1 cellular context compared by ENCODE assay signal in the genomic region with DNA sequence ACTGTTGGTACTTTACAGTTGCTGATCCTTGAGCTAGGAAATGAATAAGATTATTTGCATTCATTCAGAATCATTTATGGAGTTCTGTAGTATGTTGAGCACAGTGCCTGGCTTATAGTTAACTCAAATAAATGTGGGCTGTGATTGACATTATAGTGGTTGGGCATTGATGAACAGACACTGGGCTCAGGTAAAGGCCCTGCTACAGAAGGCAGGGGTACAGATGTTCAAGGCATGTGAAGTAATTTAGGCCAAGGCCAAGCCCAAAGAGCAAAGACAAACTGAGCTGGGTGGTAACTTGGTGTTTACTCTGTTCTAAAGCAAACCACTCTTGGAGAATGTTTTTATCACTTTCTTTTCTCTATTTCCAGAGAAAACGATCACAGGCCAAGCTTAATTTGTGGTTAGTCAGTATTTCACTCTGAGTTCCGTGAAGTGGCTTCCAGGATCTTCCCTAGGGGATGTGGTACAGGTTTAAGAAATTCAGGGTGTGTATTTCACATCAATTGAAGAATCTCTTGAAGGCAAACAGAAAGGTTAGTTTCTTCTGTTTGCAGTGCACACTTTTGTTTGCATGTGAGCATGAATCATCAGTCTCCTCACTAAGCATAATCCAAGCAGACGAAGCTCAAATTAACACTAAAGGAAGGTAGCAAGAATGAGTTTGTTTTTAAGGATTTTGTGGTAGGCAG.
A peak's percentile ranks its signal among the peaks of the same experiment; 100 is the strongest.
TF ChIP-seq lines count a peak whose summit lies in the region.

No MANE protein-coding gene starts in this region.

TF ChIP-seq in HepG2, 621 proteins besides CTCF, POLR2A, EP300 and RAD21 (continued from another document and continues in another):
- TF ChIP-seq, protein P1, sequence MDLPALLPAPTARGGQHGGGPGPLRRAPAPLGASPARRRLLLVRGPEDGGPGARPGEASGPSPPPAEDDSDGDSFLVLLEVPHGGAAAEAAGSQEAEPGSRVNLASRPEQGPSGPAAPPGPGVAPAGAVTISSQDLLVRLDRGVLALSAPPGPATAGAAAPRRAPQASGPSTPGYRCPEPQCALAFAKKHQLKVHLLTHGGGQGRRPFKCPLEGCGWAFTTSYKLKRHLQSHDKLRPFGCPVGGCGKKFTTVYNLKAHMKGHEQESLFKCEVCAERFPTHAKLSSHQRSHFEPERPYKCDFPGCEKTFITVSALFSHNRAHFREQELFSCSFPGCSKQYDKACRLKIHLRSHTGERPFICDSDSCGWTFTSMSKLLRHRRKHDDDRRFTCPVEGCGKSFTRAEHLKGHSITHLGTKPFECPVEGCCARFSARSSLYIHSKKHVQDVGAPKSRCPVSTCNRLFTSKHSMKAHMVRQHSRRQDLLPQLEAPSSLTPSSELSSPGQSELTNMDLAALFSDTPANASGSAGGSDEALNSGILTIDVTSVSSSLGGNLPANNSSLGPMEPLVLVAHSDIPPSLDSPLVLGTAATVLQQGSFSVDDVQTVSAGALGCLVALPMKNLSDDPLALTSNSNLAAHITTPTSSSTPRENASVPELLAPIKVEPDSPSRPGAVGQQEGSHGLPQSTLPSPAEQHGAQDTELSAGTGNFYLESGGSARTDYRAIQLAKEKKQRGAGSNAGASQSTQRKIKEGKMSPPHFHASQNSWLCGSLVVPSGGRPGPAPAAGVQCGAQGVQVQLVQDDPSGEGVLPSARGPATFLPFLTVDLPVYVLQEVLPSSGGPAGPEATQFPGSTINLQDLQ (CRISPR knock-in tag; IDR thresholded peaks at IDR 0.05), result no peak
- TF ChIP-seq SYNCRIP (IDR thresholded peaks at IDR 0.05; ENCODE audit: insufficient read depth, low read depth, low read length) (no peak), SIN3B (IDR thresholded peaks at IDR 0.05; ENCODE audit: low read length) (no peak), SRSF4 (IDR thresholded peaks at IDR 0.05; ENCODE audit: low read depth, low read length, poor library complexity, severe bottlenecking) (no peak), ZBTB20 (CRISPR knock-in tag; IDR thresholded peaks at IDR 0.05; ENCODE audit: borderline replicate concordance, low read depth) (no peak), ZNF337 (CRISPR knock-in tag; IDR thresholded peaks at IDR 0.05; ENCODE audit: borderline replicate concordance, low read depth) (no peak), JUND (CRISPR knock-in tag; IDR thresholded peaks at IDR 0.05) (peak; percentile 90), ZNF552 (CRISPR knock-in tag; IDR thresholded peaks at IDR 0.05; ENCODE audit: borderline replicate concordance) (no peak), ZNF772 (CRISPR knock-in tag; IDR thresholded peaks at IDR 0.05) (no peak), MBNL3 (CRISPR knock-in tag; conservative IDR thresholded peaks at IDR 0.05) (no peak), ZNF782 (CRISPR knock-in tag; IDR thresholded peaks at IDR 0.05; ENCODE audit: borderline replicate concordance) (no peak), GTF3A (CRISPR knock-in tag; conservative IDR thresholded peaks at IDR 0.05) (no peak), PHF20 (CRISPR knock-in tag; IDR thresholded peaks at IDR 0.05) (no peak), REXO4 (CRISPR knock-in tag; IDR thresholded peaks at IDR 0.05; ENCODE audit: borderline replicate concordance) (no peak), ZBTB7B (CRISPR knock-in tag; IDR thresholded peaks at IDR 0.05) (no peak), GLI4 (CRISPR knock-in tag; IDR thresholded peaks at IDR 0.05; ENCODE audit: borderline replicate concordance) (no peak), PRPF4 (IDR thresholded peaks at IDR 0.05; ENCODE audit: low read depth, low read length, poor library complexity, severe bottlenecking) (no peak), ZKSCAN8 (CRISPR knock-in tag; IDR thresholded peaks at IDR 0.05; ENCODE audit: borderline replicate concordance) (0 out of 2 replicates have a peak, but pooled peaks have one; percentile 26), MED1 (CRISPR knock-in tag; IDR thresholded peaks at IDR 0.05) (peak; percentile 39; the same call in 1 of the 2 replicates), ZNF547 (CRISPR knock-in tag; IDR thresholded peaks at IDR 0.05) (no peak), ZNF335 (CRISPR knock-in tag; IDR thresholded peaks at IDR 0.05) (no peak), MYNN (CRISPR knock-in tag; IDR thresholded peaks at IDR 0.05; ENCODE audit: low read depth) (no peak), BRD4 (CRISPR knock-in tag; IDR thresholded peaks at IDR 0.05) (no peak), ZNF468 (CRISPR knock-in tag; IDR thresholded peaks at IDR 0.05) (no peak), SP1 (IDR thresholded peaks at IDR 0.05) (no peak), SP1 (CRISPR knock-in tag; IDR thresholded peaks at IDR 0.05) (no peak), ZNF44 (CRISPR knock-in tag; IDR thresholded peaks at IDR 0.05) (no peak), CBX2 (IDR thresholded peaks at IDR 0.05; ENCODE audit: low read depth, low read length) (no peak), CBX2 (CRISPR knock-in tag; IDR thresholded peaks at IDR 0.05; ENCODE audit: low read depth) (no peak), JDP2 (CRISPR knock-in tag; IDR thresholded peaks at IDR 0.05; ENCODE audit: borderline replicate concordance) (no peak), MAFK (conservative IDR thresholded peaks at IDR 0.05 in 1 of 2, IDR thresholded peaks at IDR 0.05 in 1 of 2; ENCODE audit: low read length in 2 of 2) (no peak; a peak in 1 of 4 replicates), ZFP1 (CRISPR knock-in tag; IDR thresholded peaks at IDR 0.05) (no peak)
- TF ChIP-seq, protein P2, sequence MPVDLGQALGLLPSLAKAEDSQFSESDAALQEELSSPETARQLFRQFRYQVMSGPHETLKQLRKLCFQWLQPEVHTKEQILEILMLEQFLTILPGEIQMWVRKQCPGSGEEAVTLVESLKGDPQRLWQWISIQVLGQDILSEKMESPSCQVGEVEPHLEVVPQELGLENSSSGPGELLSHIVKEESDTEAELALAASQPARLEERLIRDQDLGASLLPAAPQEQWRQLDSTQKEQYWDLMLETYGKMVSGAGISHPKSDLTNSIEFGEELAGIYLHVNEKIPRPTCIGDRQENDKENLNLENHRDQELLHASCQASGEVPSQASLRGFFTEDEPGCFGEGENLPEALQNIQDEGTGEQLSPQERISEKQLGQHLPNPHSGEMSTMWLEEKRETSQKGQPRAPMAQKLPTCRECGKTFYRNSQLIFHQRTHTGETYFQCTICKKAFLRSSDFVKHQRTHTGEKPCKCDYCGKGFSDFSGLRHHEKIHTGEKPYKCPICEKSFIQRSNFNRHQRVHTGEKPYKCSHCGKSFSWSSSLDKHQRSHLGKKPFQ (CRISPR knock-in tag; IDR thresholded peaks at IDR 0.05; ENCODE audit: insufficient replicate concordance), result no peak
- TF ChIP-seq, protein P3, sequence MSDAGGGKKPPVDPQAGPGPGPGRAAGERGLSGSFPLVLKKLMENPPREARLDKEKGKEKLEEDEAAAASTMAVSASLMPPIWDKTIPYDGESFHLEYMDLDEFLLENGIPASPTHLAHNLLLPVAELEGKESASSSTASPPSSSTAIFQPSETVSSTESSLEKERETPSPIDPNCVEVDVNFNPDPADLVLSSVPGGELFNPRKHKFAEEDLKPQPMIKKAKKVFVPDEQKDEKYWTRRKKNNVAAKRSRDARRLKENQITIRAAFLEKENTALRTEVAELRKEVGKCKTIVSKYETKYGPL (CRISPR knock-in tag; IDR thresholded peaks at IDR 0.05), result no peak
- TF ChIP-seq, protein P4, sequence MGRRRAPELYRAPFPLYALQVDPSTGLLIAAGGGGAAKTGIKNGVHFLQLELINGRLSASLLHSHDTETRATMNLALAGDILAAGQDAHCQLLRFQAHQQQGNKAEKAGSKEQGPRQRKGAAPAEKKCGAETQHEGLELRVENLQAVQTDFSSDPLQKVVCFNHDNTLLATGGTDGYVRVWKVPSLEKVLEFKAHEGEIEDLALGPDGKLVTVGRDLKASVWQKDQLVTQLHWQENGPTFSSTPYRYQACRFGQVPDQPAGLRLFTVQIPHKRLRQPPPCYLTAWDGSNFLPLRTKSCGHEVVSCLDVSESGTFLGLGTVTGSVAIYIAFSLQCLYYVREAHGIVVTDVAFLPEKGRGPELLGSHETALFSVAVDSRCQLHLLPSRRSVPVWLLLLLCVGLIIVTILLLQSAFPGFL (CRISPR knock-in tag; IDR thresholded peaks at IDR 0.05), result no peak
- TF ChIP-seq, protein P5, sequence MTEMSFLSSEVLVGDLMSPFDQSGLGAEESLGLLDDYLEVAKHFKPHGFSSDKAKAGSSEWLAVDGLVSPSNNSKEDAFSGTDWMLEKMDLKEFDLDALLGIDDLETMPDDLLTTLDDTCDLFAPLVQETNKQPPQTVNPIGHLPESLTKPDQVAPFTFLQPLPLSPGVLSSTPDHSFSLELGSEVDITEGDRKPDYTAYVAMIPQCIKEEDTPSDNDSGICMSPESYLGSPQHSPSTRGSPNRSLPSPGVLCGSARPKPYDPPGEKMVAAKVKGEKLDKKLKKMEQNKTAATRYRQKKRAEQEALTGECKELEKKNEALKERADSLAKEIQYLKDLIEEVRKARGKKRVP (CRISPR knock-in tag; IDR thresholded peaks at IDR 0.05), result peak in 1 of 2 experiments; percentile 48; a peak in 1 of 4 replicates
- TF ChIP-seq, protein P6, sequence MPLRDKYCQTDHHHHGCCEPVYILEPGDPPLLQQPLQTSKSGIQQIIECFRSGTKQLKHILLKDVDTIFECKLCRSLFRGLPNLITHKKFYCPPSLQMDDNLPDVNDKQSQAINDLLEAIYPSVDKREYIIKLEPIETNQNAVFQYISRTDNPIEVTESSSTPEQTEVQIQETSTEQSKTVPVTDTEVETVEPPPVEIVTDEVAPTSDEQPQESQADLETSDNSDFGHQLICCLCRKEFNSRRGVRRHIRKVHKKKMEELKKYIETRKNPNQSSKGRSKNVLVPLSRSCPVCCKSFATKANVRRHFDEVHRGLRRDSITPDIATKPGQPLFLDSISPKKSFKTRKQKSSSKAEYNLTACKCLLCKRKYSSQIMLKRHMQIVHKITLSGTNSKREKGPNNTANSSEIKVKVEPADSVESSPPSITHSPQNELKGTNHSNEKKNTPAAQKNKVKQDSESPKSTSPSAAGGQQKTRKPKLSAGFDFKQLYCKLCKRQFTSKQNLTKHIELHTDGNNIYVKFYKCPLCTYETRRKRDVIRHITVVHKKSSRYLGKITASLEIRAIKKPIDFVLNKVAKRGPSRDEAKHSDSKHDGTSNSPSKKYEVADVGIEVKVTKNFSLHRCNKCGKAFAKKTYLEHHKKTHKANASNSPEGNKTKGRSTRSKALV (CRISPR knock-in tag; IDR thresholded peaks at IDR 0.05), result no peak
- TF ChIP-seq, protein P7, sequence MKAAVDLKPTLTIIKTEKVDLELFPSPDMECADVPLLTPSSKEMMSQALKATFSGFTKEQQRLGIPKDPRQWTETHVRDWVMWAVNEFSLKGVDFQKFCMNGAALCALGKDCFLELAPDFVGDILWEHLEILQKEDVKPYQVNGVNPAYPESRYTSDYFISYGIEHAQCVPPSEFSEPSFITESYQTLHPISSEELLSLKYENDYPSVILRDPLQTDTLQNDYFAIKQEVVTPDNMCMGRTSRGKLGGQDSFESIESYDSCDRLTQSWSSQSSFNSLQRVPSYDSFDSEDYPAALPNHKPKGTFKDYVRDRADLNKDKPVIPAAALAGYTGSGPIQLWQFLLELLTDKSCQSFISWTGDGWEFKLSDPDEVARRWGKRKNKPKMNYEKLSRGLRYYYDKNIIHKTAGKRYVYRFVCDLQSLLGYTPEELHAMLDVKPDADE (CRISPR knock-in tag; IDR thresholded peaks at IDR 0.05), result no peak
- TF ChIP-seq, protein P8, sequence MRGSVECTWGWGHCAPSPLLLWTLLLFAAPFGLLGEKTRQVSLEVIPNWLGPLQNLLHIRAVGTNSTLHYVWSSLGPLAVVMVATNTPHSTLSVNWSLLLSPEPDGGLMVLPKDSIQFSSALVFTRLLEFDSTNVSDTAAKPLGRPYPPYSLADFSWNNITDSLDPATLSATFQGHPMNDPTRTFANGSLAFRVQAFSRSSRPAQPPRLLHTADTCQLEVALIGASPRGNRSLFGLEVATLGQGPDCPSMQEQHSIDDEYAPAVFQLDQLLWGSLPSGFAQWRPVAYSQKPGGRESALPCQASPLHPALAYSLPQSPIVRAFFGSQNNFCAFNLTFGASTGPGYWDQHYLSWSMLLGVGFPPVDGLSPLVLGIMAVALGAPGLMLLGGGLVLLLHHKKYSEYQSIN (CRISPR knock-in tag; IDR thresholded peaks at IDR 0.05; ENCODE audit: borderline replicate concordance), result no peak
- TF ChIP-seq, protein P9, sequence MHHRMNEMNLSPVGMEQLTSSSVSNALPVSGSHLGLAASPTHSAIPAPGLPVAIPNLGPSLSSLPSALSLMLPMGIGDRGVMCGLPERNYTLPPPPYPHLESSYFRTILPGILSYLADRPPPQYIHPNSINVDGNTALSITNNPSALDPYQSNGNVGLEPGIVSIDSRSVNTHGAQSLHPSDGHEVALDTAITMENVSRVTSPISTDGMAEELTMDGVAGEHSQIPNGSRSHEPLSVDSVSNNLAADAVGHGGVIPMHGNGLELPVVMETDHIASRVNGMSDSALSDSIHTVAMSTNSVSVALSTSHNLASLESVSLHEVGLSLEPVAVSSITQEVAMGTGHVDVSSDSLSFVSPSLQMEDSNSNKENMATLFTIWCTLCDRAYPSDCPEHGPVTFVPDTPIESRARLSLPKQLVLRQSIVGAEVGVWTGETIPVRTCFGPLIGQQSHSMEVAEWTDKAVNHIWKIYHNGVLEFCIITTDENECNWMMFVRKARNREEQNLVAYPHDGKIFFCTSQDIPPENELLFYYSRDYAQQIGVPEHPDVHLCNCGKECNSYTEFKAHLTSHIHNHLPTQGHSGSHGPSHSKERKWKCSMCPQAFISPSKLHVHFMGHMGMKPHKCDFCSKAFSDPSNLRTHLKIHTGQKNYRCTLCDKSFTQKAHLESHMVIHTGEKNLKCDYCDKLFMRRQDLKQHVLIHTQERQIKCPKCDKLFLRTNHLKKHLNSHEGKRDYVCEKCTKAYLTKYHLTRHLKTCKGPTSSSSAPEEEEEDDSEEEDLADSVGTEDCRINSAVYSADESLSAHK (CRISPR knock-in tag; IDR thresholded peaks at IDR 0.05; ENCODE audit: borderline replicate concordance), result no peak
- TF ChIP-seq, protein P10, sequence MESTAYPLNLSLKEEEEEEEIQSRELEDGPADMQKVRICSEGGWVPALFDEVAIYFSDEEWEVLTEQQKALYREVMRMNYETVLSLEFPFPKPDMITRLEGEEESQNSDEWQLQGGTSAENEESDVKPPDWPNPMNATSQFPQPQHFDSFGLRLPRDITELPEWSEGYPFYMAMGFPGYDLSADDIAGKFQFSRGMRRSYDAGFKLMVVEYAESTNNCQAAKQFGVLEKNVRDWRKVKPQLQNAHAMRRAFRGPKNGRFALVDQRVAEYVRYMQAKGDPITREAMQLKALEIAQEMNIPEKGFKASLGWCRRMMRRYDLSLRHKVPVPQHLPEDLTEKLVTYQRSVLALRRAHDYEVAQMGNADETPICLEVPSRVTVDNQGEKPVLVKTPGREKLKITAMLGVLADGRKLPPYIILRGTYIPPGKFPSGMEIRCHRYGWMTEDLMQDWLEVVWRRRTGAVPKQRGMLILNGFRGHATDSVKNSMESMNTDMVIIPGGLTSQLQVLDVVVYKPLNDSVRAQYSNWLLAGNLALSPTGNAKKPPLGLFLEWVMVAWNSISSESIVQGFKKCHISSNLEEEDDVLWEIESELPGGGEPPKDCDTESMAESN (CRISPR knock-in tag; conservative IDR thresholded peaks at IDR 0.05), result no peak
